ENCODE assay signal across 13 cellular contexts in genomic region chr6:37127961-37128862, GRCh38. TPM values are rescaled to one million over a fixed set of nuclear protein-coding genes. Genes with fewer than 3 reads are reported as not detected.
DNase-seq lines count a peak whose midpoint lies in the region; ATAC-seq and TF ChIP-seq lines count a peak whose summit lies in the region.
"Had no signal": no experiment of that assay in that cellular context is flagged by ENCODE, and none has a peak within 500 bp of the region (broad histone marks: within the 10 kb centered on the region; RNA-seq: fewer than 3 reads in every experiment).

No MANE protein-coding gene starts in this region.

- ATAC-seq in HG02798 (IDR thresholded peaks at IDR 0.05; ENCODE audit: poor library complexity, unreplicated experiment) (no peak), T-cell (replicated peaks in 1 of 4) (no peak)
- ATAC-seq: esophagus mucosa; naive thymus-derived CD4-positive, alpha-beta T cell had no signal

- no peaks in the 10 kb centered on the region for H3K36me3 ChIP-seq in left ventricle myocardium inferior
- no peaks in the 10 kb centered on the region for H3K36me3 ChIP-seq in sigmoid colon

- H2BK5ac ChIP-seq in H9 (ENCODE audit: insufficient read length, low read length) = no peak overlapping the region

- H3K4ac ChIP-seq in H9 (ENCODE audit: low read depth, low read length) = no peak overlapping the region

- no peak overlapping the region for H3K14ac ChIP-seq in H9 (ENCODE audit: insufficient read depth, low read length)

- H3K27ac ChIP-seq in H9 (ENCODE audit: insufficient read length, low read depth, low read length) (peak overlapping the region; percentile 30), left ventricle myocardium inferior (replicated peaks) (peak overlapping the region; percentile 87), sigmoid colon (peak overlapping the region; percentile 86 to 97 (median 93))

- H3K18ac ChIP-seq in H9 (ENCODE audit: insufficient read length, low read depth, low read length) = no peak overlapping the region

- H3K9ac ChIP-seq in H9 (ENCODE audit: extremely low read depth, insufficient read length, low read length) = no peak overlapping the region

- H3K4me3 ChIP-seq in astrocyte of the cerebellum (ENCODE audit: low read depth, low read length) (no peak overlapping the region), left ventricle myocardium inferior (no peak overlapping the region), sigmoid colon (no peak overlapping the region)

- no peak overlapping the region for H2BK120ac ChIP-seq in H9 (ENCODE audit: low read depth, low read length, poor library complexity, severe bottlenecking)

- H2AK5ac ChIP-seq in H9 (ENCODE audit: insufficient read length, low read length) = no peak overlapping the region

- H3K27ac Mint-ChIP-seq in H9 (peak overlapping the region; percentile 94 to 97 (median 95)), T-cell (no peak overlapping the region)

- peaks cover 4% of the 10 kb centered on the region for H3K79me1 ChIP-seq in H9 (ENCODE audit: insufficient read depth, low read depth, low read length, poor library complexity, severe bottlenecking)

- no peak for TF ChIP-seq POLR2A in sigmoid colon (IDR thresholded peaks at IDR 0.05)

- WGBS in H9 (ENCODE audit: extremely low coverage, insufficient read length, low lambda C conversion rate) = no CpG with 5 or more reads among the region's 8 CpGs
- WGBS in sigmoid colon, 2 donors = 60 to 81% methylated on average over 8 of the region's 8 CpGs

- peaks cover 8% of the 10 kb centered on the region for H3K23me2 ChIP-seq in H9 (ENCODE audit: insufficient read length, low read depth, low read length, poor library complexity, severe bottlenecking)

- no peak for DNase-seq in H9
- peak; percentile 37 for DNase-seq in astrocyte of the cerebellum (ENCODE audit: low read depth)
- DNase-seq in left ventricle myocardium inferior = peak; percentile 42
- DNase-seq in sigmoid colon = no peak
- no peak for DNase-seq in T-cell
- no peak for DNase-seq in central memory CD4-positive, alpha-beta T cell
- DNase-seq in Ammon's horn (ENCODE audit: low spot score) = no peak
- DNase-seq: activated T-cell treated with anti-CD3 and anti-CD28 coated beads, Interleukin-2, amount 50 U/mL, for 48 hours; naive thymus-derived CD4-positive, alpha-beta T cell; NCI-H1930; T-helper 1 cell had no signal

- H4K91ac ChIP-seq in H9 (ENCODE audit: insufficient read length, low read depth, low read length) = no peak overlapping the region

- H3K9me3 Mint-ChIP-seq in H9 (no peaks in the 10 kb centered on the region), T-cell (no peaks in the 10 kb centered on the region)

- H3K27me3 ChIP-seq in H9 (ENCODE audit: insufficient read depth, low read length) (no peaks in the 10 kb centered on the region), left ventricle myocardium inferior (ENCODE audit: low read depth) (no peaks in the 10 kb centered on the region), sigmoid colon (no peaks in the 10 kb centered on the region)

- no peak overlapping the region for H3K56ac ChIP-seq in H9 (ENCODE audit: insufficient read length, low read depth, low read length)

- H2BK15ac ChIP-seq in H9 (ENCODE audit: low read depth, low read length) = no peak overlapping the region

- H3K9me3 ChIP-seq in H9 (ENCODE audit: control insufficient read depth, low read depth, low read length) (no peaks in the 10 kb centered on the region), left ventricle myocardium inferior (replicated peaks) (no peaks in the 10 kb centered on the region), sigmoid colon (no peaks in the 10 kb centered on the region)

- no peak overlapping the region for H2BK20ac ChIP-seq in H9 (ENCODE audit: low read depth, low read length, poor library complexity, severe bottlenecking)

- H3K4me2 ChIP-seq in H9 (ENCODE audit: insufficient read depth, insufficient read length, low read length) = no peak overlapping the region

- POLR2A ChIA-PET in T-cell (lab: Charles Lee) = no interaction called here

- no peaks in the 10 kb centered on the region for H4K20me1 ChIP-seq in H9 (ENCODE audit: control insufficient read depth, insufficient read depth, insufficient read length)

- in situ Hi-C loops in astrocyte of the cerebellum (cut with HindIII; ENCODE audit: low sequenced_read_pairs) = loop anchor here (5.0 kb wide), 1 partner anchor 39 kb away; no protein-coding TSS in a partner anchor

- H2AFZ ChIP-seq in H9 (ENCODE audit: low read length) = no peak overlapping the region

- H3K36me3 Mint-ChIP-seq in H9 (ENCODE audit: insufficient read depth in 1 of 3, low read depth in 3 of 3) (peaks cover 11 to 16% (median 11%) of the 10 kb centered on the region in 3 experiments), T-cell (no peaks in the 10 kb centered on the region)
- H3K36me3 Mint-ChIP-seq: naive thymus-derived CD4-positive, alpha-beta T cell had no signal

- H3K27me3 Mint-ChIP-seq in H9 (ENCODE audit: low read depth) (no peaks in the 10 kb centered on the region), T-cell (no peaks in the 10 kb centered on the region)

- H4K8ac ChIP-seq in H9 (replicated peaks; ENCODE audit: insufficient read length, low read depth, low read length) = no peak overlapping the region

- TF ChIP-seq CTCF in H9 (conservative IDR thresholded peaks at IDR 0.05) (no peak), astrocyte of the cerebellum (IDR thresholded peaks at IDR 0.05; ENCODE audit: low read depth, low read length, missing control alignments) (no peak), left ventricle myocardium inferior (IDR thresholded peaks at IDR 0.05; ENCODE audit: borderline replicate concordance) (no peak), sigmoid colon (IDR thresholded peaks at IDR 0.05) (no peak)

- H3K4me3 Mint-ChIP-seq in H9 (peak overlapping the region in 1 of 2 experiments; percentile 45; a peak in 3 of 5 replicates), T-cell (no peak overlapping the region)
- H3K4me3 Mint-ChIP-seq: naive thymus-derived CD4-positive, alpha-beta T cell had no signal

- H3T11ph ChIP-seq in H9 (ENCODE audit: low read length) = no peak overlapping the region

- TF ChIP-seq EP300 in sigmoid colon (IDR thresholded peaks at IDR 0.05) = no peak

- CTCF ChIA-PET in T-cell (lab: Charles Lee) = no interaction called here

- peaks cover 12% of the 10 kb centered on the region for H3K4me1 ChIP-seq in H9 (ENCODE audit: insufficient read depth, low read length)
- peaks cover 58% of the 10 kb centered on the region for H3K4me1 ChIP-seq in left ventricle myocardium inferior
- peaks cover 0 to 58% (median 35%) of the 10 kb centered on the region in 4 donors for H3K4me1 ChIP-seq in sigmoid colon

- peak overlapping the region; percentile 12 for H2BK12ac ChIP-seq in H9 (ENCODE audit: insufficient read length, low read depth, low read length)

- H3K4me1 Mint-ChIP-seq in H9 = peaks cover 59 to 75% of the 10 kb centered on the region in 2 experiments
- H3K4me1 Mint-ChIP-seq in T-cell = peaks cover 0 to 8% (median 0%) of the 10 kb centered on the region in 3 donors

- intact Hi-C loops in left ventricle myocardium inferior (cut with micrococcal nuclease) (no loop called here), sigmoid colon (cut with DNase I) (loop anchor here (1.0 to 2.0 kb wide), 2 partner anchors 25 to 69 kb away; no protein-coding TSS in a partner anchor)

- no peak overlapping the region for H4K5ac ChIP-seq in H9 (ENCODE audit: insufficient read length, low read depth, low read length)

- peaks cover 2% of the 10 kb centered on the region; the same call in 1 of the 2 replicates for H3K79me2 ChIP-seq in H9 (ENCODE audit: insufficient read depth, low read length)

- no peak overlapping the region for H3K23ac ChIP-seq in H9 (ENCODE audit: insufficient read length, low read depth, low read length)

RNA-seq across cellular contexts. Expression of gene PIM1, which starts 41.7 kb away (rescaled TPM):
- total RNA-seq in H9 (2021) = 46.7 and 47.5 TPM in 2 replicates
- 28.9 TPM for total RNA-seq in left ventricle myocardium inferior
- total RNA-seq in sigmoid colon = 100 to 1,000 TPM in 1 of 4 donors, 10 to 100 TPM in 3; 17.1 to 103 (median 30.5) TPM
- polyA plus RNA-seq in sigmoid colon = 10 to 100 TPM; 29.4 to 43.2 (median 40.2) TPM
- total RNA-seq in T-cell = 100 to 1,000 TPM; 225 to 334 (median 313) TPM

Comparison
In these comparisons a context has a peak if more than half of its experiments do, and no peak if none do; other contexts are left out.
1. DNase-seq: peak in astrocyte of the cerebellum (single experiment) and left ventricle myocardium inferior (single experiment); none in H9 (single experiment), sigmoid colon (single experiment), T-cell (0 of 34), central memory CD4-positive, alpha-beta T cell (single experiment) and Ammon's horn (single experiment).
2. H3K27ac ChIP-seq: peak in every context shown above with its lines; median percentile 93 in sigmoid colon; 87 in left ventricle myocardium inferior; 30 in H9.
3. H3K27ac Mint-ChIP-seq: peak in H9 (3 of 3); none in T-cell (0 of 2).